ENCODE assay signal across 19 cellular contexts in the genomic region with DNA sequence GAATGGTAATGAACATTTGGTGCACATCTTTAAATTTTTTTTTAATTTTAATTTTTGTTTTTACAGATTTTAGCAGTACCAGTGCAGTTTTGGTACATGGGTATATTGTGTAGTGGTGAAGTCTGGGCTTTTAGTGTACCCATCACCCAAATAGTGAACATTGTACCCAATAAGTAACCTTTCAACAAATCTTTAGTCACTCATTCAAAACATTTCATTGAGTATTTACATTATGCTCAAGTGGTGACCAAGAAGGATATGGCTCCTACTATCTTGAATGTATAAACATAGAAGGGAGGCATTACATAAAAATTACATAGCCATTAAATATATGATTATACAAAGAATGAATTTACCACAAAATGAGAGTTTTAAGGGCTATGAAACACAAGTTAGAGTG.
DNase-seq lines count a peak whose midpoint lies in the region; ATAC-seq, FAIRE-seq and TF ChIP-seq lines count a peak whose summit lies in the region.
"Had no signal": no experiment of that assay in that cellular context is flagged by ENCODE, and none has a peak within 500 bp of the region (broad histone marks: within the 10 kb centered on the region; RNA-seq: fewer than 3 reads in every experiment).

No MANE protein-coding gene starts in this region.

- TF ChIP-seq CTCF in liver (IDR thresholded peaks at IDR 0.05; ENCODE audit: low read depth, low read length, missing input control): no peak
- no peak for TF ChIP-seq CTCF in parathyroid adenoma (IDR thresholded peaks at IDR 0.05)

- no peaks in the 10 kb centered on the region for H3K79me2 ChIP-seq in parathyroid adenoma

- TF ChIP-seq RAD21 in liver (IDR thresholded peaks at IDR 0.05): no peak

- no peak overlapping the region for H3K9ac ChIP-seq in BLaER1
- H3K9ac ChIP-seq in liver (ENCODE audit: low read depth in 1 of 2, low read length in 2 of 2): no peak overlapping the region
- no peak overlapping the region for H3K9ac ChIP-seq in parathyroid adenoma
- H3K9ac ChIP-seq: GM23248 had no signal

- H3K4me1 ChIP-seq in BLaER1: peaks cover 60% of the 10 kb centered on the region
- peaks cover 1 to 11% (median 3%) of the 10 kb centered on the region in 4 donors for H3K4me1 ChIP-seq in liver (ENCODE audit: control insufficient read depth in 4 of 4, insufficient read depth in 4 of 4, low read length in 3 of 4)
- H3K4me1 ChIP-seq in parathyroid adenoma: no peaks in the 10 kb centered on the region

- H3K27me3 ChIP-seq in BLaER1 (no peaks in the 10 kb centered on the region), liver (ENCODE audit: control insufficient read depth in 4 of 4, insufficient read depth in 4 of 4, low read length in 3 of 4) (no peaks in the 10 kb centered on the region), parathyroid adenoma (ENCODE audit: control insufficient read depth, insufficient read depth, low read length) (no peaks in the 10 kb centered on the region)

- no peaks in the 10 kb centered on the region for H4K20me1 ChIP-seq in BLaER1

- H3K4me2 ChIP-seq in BLaER1 (peak overlapping the region; percentile 2; the same call in 1 of the 2 replicates), parathyroid adenoma (ENCODE audit: low read length) (no peak overlapping the region)

- H3K27ac ChIP-seq in BLaER1: no peak overlapping the region
- no peak overlapping the region for H3K27ac ChIP-seq in liver (ENCODE audit: low read depth in 1 of 2, low read length in 2 of 2)
- peak overlapping the region; percentile 44 for H3K27ac ChIP-seq in parathyroid adenoma
- H3K27ac ChIP-seq: C4-2B, GM23248 had no signal

- H3K9me3 ChIP-seq in BLaER1 (0 out of 2 replicates have a peak, but pooled peaks cover 5% of the 10 kb centered on the region), liver (ENCODE audit: control insufficient read depth in 4 of 4, low read length in 3 of 4) (no peaks in the 10 kb centered on the region), parathyroid adenoma (ENCODE audit: control insufficient read depth, low read length) (no peaks in the 10 kb centered on the region)
- H3K9me3 ChIP-seq: HAP-1 had no signal

- no peak overlapping the region for H3K4me3 ChIP-seq in BLaER1
- H3K4me3 ChIP-seq in liver (ENCODE audit: low read depth in 1 of 3, low read length in 3 of 3): no peak overlapping the region
- no peak overlapping the region for H3K4me3 ChIP-seq in parathyroid adenoma (ENCODE audit: low read depth, low read length)
- H3K4me3 ChIP-seq: GM12878, GM23248, HAP-1 had no signal

- FAIRE-seq in TTC549 (lab: Jason Lieb, UNC) (peak; percentile 99), HTR-8/SVneo (lab: Jason Lieb, UNC) (no peak)
- FAIRE-seq: GM12878, RCC 7860 had no signal

- no peak overlapping the region for H2AFZ ChIP-seq in parathyroid adenoma
- H2AFZ ChIP-seq: GM23248 had no signal

- DNase-seq in HTR-8/SVneo (ENCODE audit: insufficient read length, low spot score) (no peak), retina (no peak)
- DNase-seq: GM23248; MM.1S; NCI-H1092; NCI-H146; NCI-H2081 treated with DMSO at 0.1 percent for 48 hours; NK-92 treated with Interleukin-12 subunit alpha and Interleukin-12 subunit beta, amount 100 ng/mL, for 24 hours; SHP77 had no signal

- ATAC-seq in HG03460 (IDR thresholded peaks at IDR 0.05; ENCODE audit: unreplicated experiment): no peak
- ATAC-seq: GM12878, SK-N-SH treated with all-trans-retinoic acid at 6 μM for 48 hours had no signal

- H3K36me3 ChIP-seq in BLaER1 (no peaks in the 10 kb centered on the region), liver (ENCODE audit: control insufficient read depth in 4 of 4, insufficient read depth in 3 of 4, low read depth in 1 of 4, low read length in 3 of 4) (no peaks in the 10 kb centered on the region), parathyroid adenoma (ENCODE audit: control insufficient read depth, insufficient read depth, low read length) (no peaks in the 10 kb centered on the region)
- H3K36me3 ChIP-seq: HAP-1 had no signal

TF ChIP-seq in liver, 16 proteins besides CTCF, POLR2A, EP300 and RAD21:
- TF ChIP-seq HNF4G (IDR thresholded peaks at IDR 0.05): peak; percentile 66
- no peak for TF ChIP-seq FOXA1 (IDR thresholded peaks at IDR 0.05)
- peak; percentile 51 to 77 for TF ChIP-seq HNF4A (conservative IDR thresholded peaks at IDR 0.05)
- TF ChIP-seq RXRA (IDR thresholded peaks at IDR 0.05): no peak
- TF ChIP-seq, protein P1, sequence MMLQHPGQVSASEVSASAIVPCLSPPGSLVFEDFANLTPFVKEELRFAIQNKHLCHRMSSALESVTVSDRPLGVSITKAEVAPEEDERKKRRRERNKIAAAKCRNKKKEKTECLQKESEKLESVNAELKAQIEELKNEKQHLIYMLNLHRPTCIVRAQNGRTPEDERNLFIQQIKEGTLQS (IDR thresholded peaks at IDR 0.05): no peak
- peak; percentile 77 for TF ChIP-seq SP1 (IDR thresholded peaks at IDR 0.05)
- no peak for TF ChIP-seq MAX (IDR thresholded peaks at IDR 0.05)
- TF ChIP-seq EGR1 (IDR thresholded peaks at IDR 0.05; ENCODE audit: low read depth in 2 of 2): no peak
- TF ChIP-seq NR2F2 (IDR thresholded peaks at IDR 0.05): no peak
TF ChIP-seq in liver: peak in this region for 3.
